In the genomic region with DNA sequence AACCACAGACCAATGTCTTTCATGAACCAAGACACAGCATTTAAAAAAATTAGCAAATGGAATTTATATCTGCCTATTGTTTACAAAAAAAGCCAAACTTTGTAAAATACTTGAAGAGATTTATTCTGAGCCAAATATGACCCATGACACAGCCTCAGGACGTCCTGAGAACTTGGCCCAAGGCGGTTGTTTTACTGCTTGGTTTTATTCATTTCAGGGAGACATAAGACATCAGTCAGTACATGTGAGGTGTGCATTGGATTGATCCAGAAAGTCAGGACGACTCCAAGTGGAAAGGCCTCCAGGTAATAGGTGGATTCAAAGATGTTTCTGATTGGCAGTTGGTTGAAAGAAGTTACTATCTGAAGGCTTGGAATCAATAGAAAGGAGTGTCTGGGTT, we compare ENCODE assay signal across 13 cellular contexts. TPM values are rescaled to one million over a fixed set of nuclear protein-coding genes. Genes with fewer than 3 reads are reported as not detected.
DNase-seq lines count a peak whose midpoint lies in the region; ATAC-seq and TF ChIP-seq lines count a peak whose summit lies in the region.
"Had no signal": no experiment of that assay in that cellular context is flagged by ENCODE, and none has a peak within 500 bp of the region (broad histone marks: within the 10 kb centered on the region; RNA-seq: fewer than 3 reads in every experiment).

No MANE protein-coding gene starts in this region.

- DNase-seq in SK-N-SH (no peak), activated B cell treated with CpG ODN at 0.5 μM for 24 hours (no peak), endothelial cell (ENCODE audit: low spot score) (no peak), neural progenitor cell (ENCODE audit: low spot score) (no peak), UCSD-AML1 (lab: John Stamatoyannopoulos, UW; ENCODE audit: unreplicated experiment) (no peak), NCI-H1930 (lab: John Stamatoyannopoulos, UW) (no peak), SHP77 (lab: John Stamatoyannopoulos, UW) (no peak)
- DNase-seq: stimulated activated CD4-positive, alpha-beta T cell treated with anti-CD3 and anti-CD28 coated beads, Interleukin-2, amount 100 ng/mL, for 24 hours; stimulated activated naive CD8-positive, alpha-beta T cell treated with anti-CD3 and anti-CD28 coated beads, Interleukin-15, amount 100 ng/mL, for 72 hours had no signal

- H3F3A ChIP-seq in SK-N-SH (replicated peaks; ENCODE audit: insufficient read depth) (peaks cover 5% of the 10 kb centered on the region), neural progenitor cell (ENCODE audit: low read depth) (peaks cover 22% of the 10 kb centered on the region)

- H3K4me2 ChIP-seq in SK-N-SH = peak overlapping the region; percentile 95
- no peak overlapping the region for H3K4me2 ChIP-seq in neural progenitor cell

- H3K4me3 ChIP-seq in SK-N-SH (ENCODE audit: low read depth in 2 of 2, low read length in 1 of 2) (peak overlapping the region in 1 of 2 experiments; percentile 78; a peak in 2 of 4 replicates), neural progenitor cell (no peak overlapping the region)

- H4K20me1 ChIP-seq in SK-N-SH (ENCODE audit: insufficient read depth) = peaks cover 27% of the 10 kb centered on the region
- H4K20me1 ChIP-seq in neural progenitor cell (ENCODE audit: low read depth) = peaks cover 39% of the 10 kb centered on the region

- no peak for TF ChIP-seq EP300 in SK-N-SH (IDR thresholded peaks at IDR 0.05; ENCODE audit: borderline replicate concordance in 1 of 2, low read depth in 1 of 2, low read length in 1 of 2)

- ATAC-seq in SK-N-SH treated with all-trans-retinoic acid at 6 μM for 48 hours (no peak), activated B cell treated with CpG ODN at 0.5 μM for 24 hours (ENCODE audit: low read depth) (no peak)

- POLR2A ChIA-PET in SK-N-SH (lab: Yijun Ruan, JAX) = no interaction called here
- POLR2A ChIA-PET in activated B cell treated with CpG ODN at 0.5 μM for 24 hours (lab: Charles Lee) = no interaction called here

- TF ChIP-seq CTCF in SK-N-SH (IDR thresholded peaks at IDR 0.05) (no peak), activated B cell treated with CpG ODN at 0.5 μM for 24 hours (IDR thresholded peaks at IDR 0.05) (no peak), endothelial cell (IDR thresholded peaks at IDR 0.05; ENCODE audit: unreplicated experiment) (no peak), neural progenitor cell (IDR thresholded peaks at IDR 0.05) (no peak)

- no peaks in the 10 kb centered on the region for H3K27me3 Mint-ChIP-seq in activated B cell treated with CpG ODN at 0.5 μM for 24 hours
- no peaks in the 10 kb centered on the region for H3K27me3 Mint-ChIP-seq in endothelial cell (ENCODE audit: unreplicated experiment)
- H3K27me3 Mint-ChIP-seq in neural progenitor cell (ENCODE audit: insufficient read depth, low read depth) = no peaks in the 10 kb centered on the region
- H3K27me3 Mint-ChIP-seq: stimulated activated naive CD8-positive, alpha-beta T cell treated with anti-CD3 and anti-CD28 coated beads, Interleukin-15, amount 100 ng/mL, for 72 hours had no signal

- H2AFZ ChIP-seq in SK-N-SH (ENCODE audit: low read depth) = no peak overlapping the region
- no peak overlapping the region for H2AFZ ChIP-seq in neural progenitor cell (replicated peaks)

- WGBS in SK-N-SH (ENCODE audit: low lambda C conversion rate) = 87% methylated on average over 3 of the region's 3 CpGs

- H3K9me3 ChIP-seq in SK-N-SH (no peaks in the 10 kb centered on the region), neural progenitor cell (ENCODE audit: low read depth) (no peaks in the 10 kb centered on the region)

- H3K4me1 Mint-ChIP-seq in activated B cell treated with CpG ODN at 0.5 μM for 24 hours (peaks cover 23% of the 10 kb centered on the region), endothelial cell (ENCODE audit: unreplicated experiment) (no peaks in the 10 kb centered on the region), neural progenitor cell (peaks cover 44% of the 10 kb centered on the region)

- H3K9me2 ChIP-seq in SK-N-SH = no peaks in the 10 kb centered on the region

- H3K9me3 Mint-ChIP-seq in activated B cell treated with CpG ODN at 0.5 μM for 24 hours (no peaks in the 10 kb centered on the region), endothelial cell (ENCODE audit: unreplicated experiment) (no peaks in the 10 kb centered on the region), neural progenitor cell (no peaks in the 10 kb centered on the region)
- H3K9me3 Mint-ChIP-seq: stimulated activated naive CD8-positive, alpha-beta T cell treated with anti-CD3 and anti-CD28 coated beads, Interleukin-15, amount 100 ng/mL, for 72 hours had no signal

- intact Hi-C loops in activated B cell treated with CpG ODN at 0.5 μM for 24 hours (cut with micrococcal nuclease) = loop anchor here (5.0 kb wide), 3 partner anchors 253 to 472 kb away; a partner anchor contains a TSS

- no peak for TF ChIP-seq RAD21 in SK-N-SH (IDR thresholded peaks at IDR 0.05; ENCODE audit: low read length)

- peak overlapping the region in 1 of 2 experiments; percentile 1; a peak in 1 of 4 replicates for H3K27ac ChIP-seq in SK-N-SH (ENCODE audit: low read depth in 2 of 2, low read length in 1 of 2)
- H3K27ac ChIP-seq in neural progenitor cell = no peak overlapping the region
- H3K27ac ChIP-seq: 22Rv1, HL-60, SK-N-MC had no signal

- H3K36me3 Mint-ChIP-seq in activated B cell treated with CpG ODN at 0.5 μM for 24 hours (ENCODE audit: low read depth) (peaks cover 20% of the 10 kb centered on the region), endothelial cell (ENCODE audit: low read depth, unreplicated experiment) (peaks cover 20% of the 10 kb centered on the region), neural progenitor cell (peaks cover 11% of the 10 kb centered on the region)

- CTCF ChIA-PET in SK-N-SH (lab: Yijun Ruan, JAX) = interaction anchor here (0.8 to 15.7 kb wide), 11 partner anchors 10 to 531 kb away, joined by 3 to 271 read pairs (median 5); no protein-coding TSS in a partner anchor
- CTCF ChIA-PET in activated B cell treated with CpG ODN at 0.5 μM for 24 hours (lab: Charles Lee) = no interaction called here

- H3K4me1 ChIP-seq in SK-N-SH (ENCODE audit: control insufficient read depth in 1 of 2, insufficient read depth in 2 of 2, low read depth in 1 of 2, low read length in 1 of 2) = peaks cover 0 to 39% of the 10 kb centered on the region in 2 experiments; a peak in 1 of 4 replicates
- peaks cover 19% of the 10 kb centered on the region for H3K4me1 ChIP-seq in neural progenitor cell

- H3K27ac Mint-ChIP-seq in activated B cell treated with CpG ODN at 0.5 μM for 24 hours (no peak overlapping the region), endothelial cell (ENCODE audit: unreplicated experiment) (no peak overlapping the region), neural progenitor cell (no peak overlapping the region)
- H3K27ac Mint-ChIP-seq: stimulated activated naive CD8-positive, alpha-beta T cell treated with anti-CD3 and anti-CD28 coated beads, Interleukin-15, amount 100 ng/mL, for 72 hours had no signal

- peak overlapping the region; percentile 39 for H3K4me3 Mint-ChIP-seq in activated B cell treated with CpG ODN at 0.5 μM for 24 hours
- H3K4me3 Mint-ChIP-seq in endothelial cell (ENCODE audit: unreplicated experiment) = peak overlapping the region; percentile 87
- peak overlapping the region; percentile 80 for H3K4me3 Mint-ChIP-seq in neural progenitor cell

- peaks cover 40% of the 10 kb centered on the region for H3K79me2 ChIP-seq in SK-N-SH (ENCODE audit: insufficient read depth)
- H3K79me2 ChIP-seq in neural progenitor cell (ENCODE audit: low read depth) = peaks cover 35% of the 10 kb centered on the region

- H3K9ac ChIP-seq in SK-N-SH = peak overlapping the region; percentile 84; the same call in 1 of the 2 replicates
- H3K9ac ChIP-seq in neural progenitor cell = no peak overlapping the region

- H3K27me3 ChIP-seq in SK-N-SH (ENCODE audit: insufficient read depth) = no peaks in the 10 kb centered on the region
- no peaks in the 10 kb centered on the region for H3K27me3 ChIP-seq in neural progenitor cell

- H3K36me3 ChIP-seq in SK-N-SH (replicated peaks in 1 of 2; ENCODE audit: control insufficient read depth in 1 of 2, insufficient read depth in 2 of 2, low read length in 1 of 2) (peaks cover 19 to 32% of the 10 kb centered on the region in 2 experiments), neural progenitor cell (peaks cover 5% of the 10 kb centered on the region)

TF ChIP-seq in SK-N-SH, 30 proteins besides CTCF, POLR2A, EP300 and RAD21 (continues in another document):
- TF ChIP-seq RXRA (IDR thresholded peaks at IDR 0.05; ENCODE audit: borderline replicate concordance, low read depth) (no peak), POLR2AphosphoS5 (IDR thresholded peaks at IDR 0.05; ENCODE audit: low read depth, low read length) (no peak), NRF1 (IDR thresholded peaks at IDR 0.05; ENCODE audit: low read depth, low read length) (no peak)
- TF ChIP-seq, protein P1, sequence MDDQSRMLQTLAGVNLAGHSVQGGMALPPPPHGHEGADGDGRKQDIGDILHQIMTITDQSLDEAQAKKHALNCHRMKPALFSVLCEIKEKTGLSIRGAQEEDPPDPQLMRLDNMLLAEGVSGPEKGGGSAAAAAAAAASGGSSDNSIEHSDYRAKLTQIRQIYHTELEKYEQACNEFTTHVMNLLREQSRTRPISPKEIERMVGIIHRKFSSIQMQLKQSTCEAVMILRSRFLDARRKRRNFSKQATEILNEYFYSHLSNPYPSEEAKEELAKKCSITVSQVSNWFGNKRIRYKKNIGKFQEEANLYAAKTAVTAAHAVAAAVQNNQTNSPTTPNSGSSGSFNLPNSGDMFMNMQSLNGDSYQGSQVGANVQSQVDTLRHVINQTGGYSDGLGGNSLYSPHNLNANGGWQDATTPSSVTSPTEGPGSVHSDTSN (IDR thresholded peaks at IDR 0.05) = no peak

TF ChIP-seq in SK-N-SH treated with all-trans-retinoic acid at 6 μM for 48 hours, 23 proteins besides CTCF, POLR2A, EP300 and RAD21 (continues in another document):
- TF ChIP-seq OSR1 (CRISPR knock-in tag; IDR thresholded peaks at IDR 0.05) (no peak), ZC3H10 (CRISPR knock-in tag; IDR thresholded peaks at IDR 0.05) (no peak), SNAI2 (CRISPR knock-in tag; IDR thresholded peaks at IDR 0.05) (no peak), TOX (CRISPR knock-in tag; IDR thresholded peaks at IDR 0.05; ENCODE audit: borderline replicate concordance) (no peak), ZFP3 (CRISPR knock-in tag; IDR thresholded peaks at IDR 0.05) (no peak), ZNF8 (CRISPR knock-in tag; IDR thresholded peaks at IDR 0.05) (no peak)

RNA-seq across cellular contexts. Expression of a gene that starts 1.4 kb away (rescaled TPM):
- 45.5 and 53.3 TPM in 2 replicates for polyA plus RNA-seq in SK-N-SH (2012; rRNA removed)
- 27.6 and 33.4 TPM in 2 replicates for polyA plus RNA-seq in SK-N-SH (2012; cell fraction: cytosol; rRNA removed)
- polyA plus RNA-seq in SK-N-SH (2012; cell fraction: nucleus; rRNA removed) = 208 and 214 TPM in 2 replicates
- total RNA-seq in activated B cell treated with CpG ODN at 0.5 μM for 24 hours (19.3 and 21.4 TPM in 2 replicates), endothelial cell (ENCODE audit: unreplicated experiment) (37.8 TPM), neural progenitor cell (ENCODE audit: low replicate concordance) (28.5 and 42.7 TPM in 2 replicates)
